In genomic region chr16:1991588-1992474, GRCh38 we compare ENCODE assay signal across 8 cellular contexts. TPM values are rescaled to one million over a fixed set of nuclear protein-coding genes. Genes with fewer than 3 reads are reported as not detected.
DNase-seq lines count a peak whose midpoint lies in the region; ATAC-seq and TF ChIP-seq lines count a peak whose summit lies in the region.

No MANE protein-coding gene starts in this region.

- H3K9me3 ChIP-seq in osteoblast (ENCODE audit: low read depth, low read length) (no peaks in the 10 kb centered on the region), subcutaneous abdominal adipose tissue (ENCODE audit: control insufficient read depth in 5 of 5, low read length in 5 of 5) (no peaks in the 10 kb centered on the region)

- peak overlapping the region; percentile 67 for H3K4me2 ChIP-seq in osteoblast (ENCODE audit: insufficient read depth, low read length)

- peak overlapping the region; percentile 57 for H2AFZ ChIP-seq in osteoblast (ENCODE audit: low read length)

- peak overlapping the region in 1 of 5 donors; percentile 37 for H3K9ac ChIP-seq in subcutaneous abdominal adipose tissue (ENCODE audit: low read length in 5 of 5)

- H3K27ac ChIP-seq in osteoblast (ENCODE audit: low read depth, low read length) (no peak overlapping the region), subcutaneous abdominal adipose tissue (ENCODE audit: low read depth, low read length) (no peak overlapping the region)

- H3K79me2 ChIP-seq in osteoblast (ENCODE audit: insufficient read depth, low read length) = no peaks in the 10 kb centered on the region

- peaks cover 29% of the 10 kb centered on the region for H3K27me3 ChIP-seq in osteoblast (ENCODE audit: insufficient read depth, low read length)
- peaks cover 17 to 27% (median 25%) of the 10 kb centered on the region in 5 donors for H3K27me3 ChIP-seq in subcutaneous abdominal adipose tissue (ENCODE audit: control insufficient read depth in 5 of 5, insufficient read depth in 4 of 5, low read length in 5 of 5)

- peaks cover 0 to 6% of the 10 kb centered on the region in 2 donors for H3K36me3 Mint-ChIP-seq in activated naive CD4-positive, alpha-beta T cell treated with anti-CD3 and anti-CD28 coated beads, Interleukin-2, amount 50 U/mL, for 72 hours

- H3K4me3 ChIP-seq in osteoblast (ENCODE audit: insufficient read depth, low read length) (peak overlapping the region; percentile 47), subcutaneous abdominal adipose tissue (ENCODE audit: low read depth in 1 of 5, low read length in 5 of 5) (peak overlapping the region in 4 of 5 donors; percentile 48 to 69 (median 58))

- H3K9me3 Mint-ChIP-seq in activated naive CD4-positive, alpha-beta T cell treated with anti-CD3 and anti-CD28 coated beads, Interleukin-2, amount 50 U/mL, for 72 hours = no peaks in the 10 kb centered on the region

- peak; percentile 73 for DNase-seq in SKM-1 (lab: John Stamatoyannopoulos, UW; ENCODE audit: unreplicated experiment)
- peak; percentile 87 to 98 for DNase-seq in activated naive CD4-positive, alpha-beta T cell treated with anti-CD3 and anti-CD28 coated beads, Interleukin-2, amount 50 U/mL, for 72 hours (ENCODE audit: low spot score in 2 of 2)
- DNase-seq in glomerular visceral epithelial cell (ENCODE audit: extremely low spot score) = peak; percentile 68
- peak; percentile 100 for DNase-seq in osteoblast (ENCODE audit: insufficient read length, low spot score, missing footprints)
- DNase-seq in NCI-H2107 (lab: John Stamatoyannopoulos, UW) = no peak

- H3K36me3 ChIP-seq in osteoblast (ENCODE audit: insufficient read depth, low read length) (peaks cover 4% of the 10 kb centered on the region), subcutaneous abdominal adipose tissue (ENCODE audit: control insufficient read depth in 5 of 5, insufficient read depth in 5 of 5, low read length in 5 of 5) (peaks cover 0 to 6% (median 5%) of the 10 kb centered on the region in 5 donors)

- ATAC-seq in GM18511 (IDR thresholded peaks at IDR 0.05; ENCODE audit: unreplicated experiment) (peak; percentile 47), HG03025 (IDR thresholded peaks at IDR 0.05; ENCODE audit: low FRiP score, unreplicated experiment) (peak; percentile 42)
- ATAC-seq in activated naive CD4-positive, alpha-beta T cell treated with anti-CD3 and anti-CD28 coated beads, Interleukin-2, amount 50 U/mL, for 72 hours = peak; percentile 58 to 77

- H4K20me1 ChIP-seq in osteoblast (ENCODE audit: insufficient read depth, low read length) = no peaks in the 10 kb centered on the region

- no peaks in the 10 kb centered on the region for H3K4me1 ChIP-seq in osteoblast (ENCODE audit: insufficient read depth, low read length)
- peaks cover 0 to 27% (median 22%) of the 10 kb centered on the region in 5 donors for H3K4me1 ChIP-seq in subcutaneous abdominal adipose tissue (ENCODE audit: control insufficient read depth in 5 of 5, insufficient read depth in 5 of 5, low read length in 5 of 5)

- H3K27ac Mint-ChIP-seq in activated naive CD4-positive, alpha-beta T cell treated with anti-CD3 and anti-CD28 coated beads, Interleukin-2, amount 50 U/mL, for 72 hours = peak overlapping the region in 1 of 2 donors; percentile 39

- no peak for TF ChIP-seq CTCF in osteoblast (IDR thresholded peaks at IDR 0.05; ENCODE audit: extremely low read depth, low read depth, low read length)

RNA-seq across cellular contexts. Expression of gene SYNGR3, which starts 2.1 kb away (rescaled TPM):
- total RNA-seq in activated naive CD4-positive, alpha-beta T cell treated with anti-CD3 and anti-CD28 coated beads, Interleukin-2, amount 50 U/mL, for 72 hours = 1 to 10 TPM; 2.0 to 9.0 TPM
- under 0.01 and 0.59 TPM in 2 replicates for total RNA-seq in osteoblast

RNA-seq across cellular contexts. Expression of gene GFER, which starts 7.8 kb away (rescaled TPM):
- 10 to 100 TPM; 19.1 to 25.0 TPM for total RNA-seq in activated naive CD4-positive, alpha-beta T cell treated with anti-CD3 and anti-CD28 coated beads, Interleukin-2, amount 50 U/mL, for 72 hours
- total RNA-seq in osteoblast = 8.7 and 12.1 TPM in 2 replicates

RNA-seq across cellular contexts. Expression of gene NOXO1, which starts 10.6 kb away (rescaled TPM):
- not detected for total RNA-seq in activated naive CD4-positive, alpha-beta T cell treated with anti-CD3 and anti-CD28 coated beads, Interleukin-2, amount 50 U/mL, for 72 hours
- total RNA-seq in osteoblast = under 0.01 and 0.29 TPM in 2 replicates

RNA-seq across cellular contexts. Expression of gene ZNF598, which starts 17.8 kb away (rescaled TPM):
- total RNA-seq in activated naive CD4-positive, alpha-beta T cell treated with anti-CD3 and anti-CD28 coated beads, Interleukin-2, amount 50 U/mL, for 72 hours = 10 to 100 TPM; 72.2 to 87.9 TPM
- total RNA-seq in osteoblast = 17.7 and 21.0 TPM in 2 replicates

RNA-seq across cellular contexts. Expression of gene TBL3, which starts 20.0 kb away (rescaled TPM):
- total RNA-seq in activated naive CD4-positive, alpha-beta T cell treated with anti-CD3 and anti-CD28 coated beads, Interleukin-2, amount 50 U/mL, for 72 hours = 10 to 100 TPM; 18.8 to 37.2 TPM
- total RNA-seq in osteoblast = 22.4 and 26.1 TPM in 2 replicates
